Comparison of ENCODE assay signal across 17 cellular contexts in the genomic region with DNA sequence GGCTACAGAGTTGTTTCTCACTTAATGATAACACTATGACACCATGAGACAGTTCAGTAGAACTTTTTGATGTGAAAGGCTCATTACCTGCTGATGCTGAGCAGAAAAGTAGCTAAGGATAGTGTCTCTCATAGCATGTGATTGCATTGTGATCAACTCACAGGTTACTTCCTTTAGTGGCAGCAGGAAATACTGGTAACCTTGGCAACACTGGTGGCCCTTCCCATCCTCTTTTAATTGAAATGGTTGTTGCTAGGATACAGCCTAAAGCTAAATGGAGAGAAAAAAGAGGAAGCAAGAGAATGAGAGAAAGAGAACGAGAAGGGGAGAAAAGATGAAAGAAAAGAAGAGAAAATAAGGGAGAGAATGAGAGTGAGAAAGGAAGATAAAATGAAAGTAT.
DNase-seq lines count a peak whose midpoint lies in the region; ATAC-seq, FAIRE-seq and TF ChIP-seq lines count a peak whose summit lies in the region.
"Had no signal": no experiment of that assay in that cellular context is flagged by ENCODE, and none has a peak within 500 bp of the region (broad histone marks: within the 10 kb centered on the region; RNA-seq: fewer than 3 reads in every experiment).

No MANE protein-coding gene starts in this region.

- POLR2A ChIA-PET in WTC11 (lab: Charles Lee) = no interaction called here

- no peak for TF ChIP-seq CTCF in WTC11 (IDR thresholded peaks at IDR 0.05)
- no peak for TF ChIP-seq CTCF in ascending aorta (IDR thresholded peaks at IDR 0.05)

- no peak overlapping the region for H3K27ac ChIP-seq in ascending aorta

- H3K4me3 Mint-ChIP-seq in WTC11 = no peak overlapping the region

- H3K27ac Mint-ChIP-seq in WTC11 = no peak overlapping the region
- H3K27ac Mint-ChIP-seq: activated T-helper 2 cell treated with anti-CD3 and anti-CD28 coated beads, Interferon-gamma antibody, Interleukin-2, Interleukin-4, amounts not matched to agents 10 μg/mL and 5 μg/mL and 100 μg/mL, durations not matched to agents 14 hours and 24 hours and 36 hours had no signal

- no peaks in the 10 kb centered on the region for H3K36me3 ChIP-seq in ascending aorta

- DNase-seq in SKM-1 treated with dmso at 0.1 percent for 144 hours (lab: John Stamatoyannopoulos, UW; ENCODE audit: unreplicated experiment) = peak; percentile 33
- no peak for DNase-seq in SKM-1 (lab: John Stamatoyannopoulos, UW; ENCODE audit: unreplicated experiment)
- DNase-seq in NCI-H146 treated with DMSO at 0.1 percent for 48 hours (lab: John Stamatoyannopoulos, UW; ENCODE audit: unreplicated experiment) = peak; percentile 36
- no peak for DNase-seq in WTC11 (ENCODE audit: low spot score)
- no peak for DNase-seq in urothelium cell line (ENCODE audit: low spot score)
- no peak for DNase-seq in ascending aorta (ENCODE audit: low spot score in 2 of 2)
- no peak for DNase-seq in erythroblast (lab: John Stamatoyannopoulos, UW)
- DNase-seq in activated CD4-positive, alpha-beta T cell treated with anti-CD3 and anti-CD28 coated beads for 4 hours = no peak
- DNase-seq: left colon; mucosa of descending colon; NCI-H510A treated with DMSO at 0.1 percent for 48 hours; RPMI8226; stimulated activated CD4-positive, alpha-beta T cell treated with anti-CD3 and anti-CD28 coated beads, Interleukin-2, amount 100 ng/mL, for 24 hours; SW 1271 had no signal

- peak; percentile 83 for ATAC-seq in WTC11
- ATAC-seq: left colon, mucosa of descending colon, sciatic nerve had no signal

- no peak for TF ChIP-seq POLR2A in erythroblast (IDR thresholded peaks at IDR 0.05; ENCODE audit: low read length)

- peaks cover 11% of the 10 kb centered on the region for H3K4me1 Mint-ChIP-seq in WTC11

- H3K9me3 Mint-ChIP-seq in WTC11 = no peaks in the 10 kb centered on the region
- H3K9me3 Mint-ChIP-seq: activated T-helper 2 cell treated with anti-CD3 and anti-CD28 coated beads, Interferon-gamma antibody, Interleukin-2, Interleukin-4, amounts not matched to agents 10 μg/mL and 5 μg/mL and 100 μg/mL, durations not matched to agents 14 hours and 24 hours and 36 hours had no signal

- CTCF ChIA-PET in WTC11 (lab: Charles Lee) = no interaction called here

- no peaks in the 10 kb centered on the region for H3K9me3 ChIP-seq in ascending aorta
- H3K9me3 ChIP-seq: mucosa of descending colon had no signal

- intact Hi-C loops in ascending aorta (cut with DNase I) = no loop called here

- no peaks in the 10 kb centered on the region for H3K36me3 Mint-ChIP-seq in WTC11

- H3K27me3 ChIP-seq in ascending aorta = no peaks in the 10 kb centered on the region

- no peaks in the 10 kb centered on the region for H3K27me3 Mint-ChIP-seq in WTC11 (ENCODE audit: low read depth)

- H3K4me3 ChIP-seq in ascending aorta = no peak overlapping the region
- H3K4me3 ChIP-seq: mucosa of descending colon had no signal

- H3K4me1 ChIP-seq in ascending aorta = no peaks in the 10 kb centered on the region

- FAIRE-seq in urothelium cell line (lab: Jason Lieb, UNC) = peak; percentile 23
- FAIRE-seq: H54 had no signal

TF ChIP-seq in WTC11, 78 proteins besides CTCF, POLR2A, EP300 and RAD21:
- TF ChIP-seq, protein P1, sequence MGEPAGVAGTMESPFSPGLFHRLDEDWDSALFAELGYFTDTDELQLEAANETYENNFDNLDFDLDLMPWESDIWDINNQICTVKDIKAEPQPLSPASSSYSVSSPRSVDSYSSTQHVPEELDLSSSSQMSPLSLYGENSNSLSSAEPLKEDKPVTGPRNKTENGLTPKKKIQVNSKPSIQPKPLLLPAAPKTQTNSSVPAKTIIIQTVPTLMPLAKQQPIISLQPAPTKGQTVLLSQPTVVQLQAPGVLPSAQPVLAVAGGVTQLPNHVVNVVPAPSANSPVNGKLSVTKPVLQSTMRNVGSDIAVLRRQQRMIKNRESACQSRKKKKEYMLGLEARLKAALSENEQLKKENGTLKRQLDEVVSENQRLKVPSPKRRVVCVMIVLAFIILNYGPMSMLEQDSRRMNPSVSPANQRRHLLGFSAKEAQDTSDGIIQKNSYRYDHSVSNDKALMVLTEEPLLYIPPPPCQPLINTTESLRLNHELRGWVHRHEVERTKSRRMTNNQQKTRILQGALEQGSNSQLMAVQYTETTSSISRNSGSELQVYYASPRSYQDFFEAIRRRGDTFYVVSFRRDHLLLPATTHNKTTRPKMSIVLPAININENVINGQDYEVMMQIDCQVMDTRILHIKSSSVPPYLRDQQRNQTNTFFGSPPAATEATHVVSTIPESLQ (CRISPR knock-in tag; IDR thresholded peaks at IDR 0.05) = no peak
- TF ChIP-seq RELA (CRISPR knock-in tag; IDR thresholded peaks at IDR 0.05; ENCODE audit: borderline replicate concordance) (no peak), ZNF121 (CRISPR knock-in tag; IDR thresholded peaks at IDR 0.05) (no peak), ESRRA (CRISPR knock-in tag; IDR thresholded peaks at IDR 0.05; ENCODE audit: borderline replicate concordance) (no peak), ATF1 (CRISPR knock-in tag; IDR thresholded peaks at IDR 0.05) (no peak), KAT7 (CRISPR knock-in tag; IDR thresholded peaks at IDR 0.05; ENCODE audit: borderline replicate concordance) (no peak), CREM (CRISPR knock-in tag; IDR thresholded peaks at IDR 0.05) (no peak), JAZF1 (CRISPR knock-in tag; IDR thresholded peaks at IDR 0.05) (no peak), TP53 (CRISPR knock-in tag; IDR thresholded peaks at IDR 0.05) (no peak)
- TF ChIP-seq, protein P2, sequence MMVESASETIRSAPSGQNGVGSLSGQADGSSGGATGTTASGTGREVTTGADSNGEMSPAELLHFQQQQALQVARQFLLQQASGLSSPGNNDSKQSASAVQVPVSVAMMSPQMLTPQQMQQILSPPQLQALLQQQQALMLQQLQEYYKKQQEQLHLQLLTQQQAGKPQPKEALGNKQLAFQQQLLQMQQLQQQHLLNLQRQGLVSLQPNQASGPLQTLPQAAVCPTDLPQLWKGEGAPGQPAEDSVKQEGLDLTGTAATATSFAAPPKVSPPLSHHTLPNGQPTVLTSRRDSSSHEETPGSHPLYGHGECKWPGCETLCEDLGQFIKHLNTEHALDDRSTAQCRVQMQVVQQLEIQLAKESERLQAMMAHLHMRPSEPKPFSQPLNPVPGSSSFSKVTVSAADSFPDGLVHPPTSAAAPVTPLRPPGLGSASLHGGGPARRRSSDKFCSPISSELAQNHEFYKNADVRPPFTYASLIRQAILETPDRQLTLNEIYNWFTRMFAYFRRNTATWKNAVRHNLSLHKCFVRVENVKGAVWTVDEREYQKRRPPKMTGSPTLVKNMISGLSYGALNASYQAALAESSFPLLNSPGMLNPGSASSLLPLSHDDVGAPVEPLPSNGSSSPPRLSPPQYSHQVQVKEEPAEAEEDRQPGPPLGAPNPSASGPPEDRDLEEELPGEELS (CRISPR knock-in tag; IDR thresholded peaks at IDR 0.05) = no peak
- TF ChIP-seq, protein P3, sequence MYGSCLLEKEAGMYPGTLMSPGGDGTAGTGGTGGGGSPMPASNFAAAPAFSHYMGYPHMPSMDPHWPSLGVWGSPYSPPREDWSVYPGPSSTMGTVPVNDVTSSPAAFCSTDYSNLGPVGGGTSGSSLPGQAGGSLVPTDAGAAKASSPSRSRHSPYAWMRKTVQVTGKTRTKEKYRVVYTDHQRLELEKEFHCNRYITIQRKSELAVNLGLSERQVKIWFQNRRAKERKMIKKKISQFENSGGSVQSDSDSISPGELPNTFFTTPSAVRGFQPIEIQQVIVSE (CRISPR knock-in tag; IDR thresholded peaks at IDR 0.05; ENCODE audit: borderline replicate concordance) = no peak

Comparison
In these comparisons a context has a peak if more than half of its experiments do, and no peak if none do; other contexts are left out.
1. DNase-seq: peak in SKM-1 treated with dmso at 0.1 percent for 144 hours (single experiment) and NCI-H146 treated with DMSO at 0.1 percent for 48 hours (single experiment); none in SKM-1 (single experiment), WTC11 (single experiment), urothelium cell line (single experiment), ascending aorta (0 of 2), erythroblast (0 of 2) and activated CD4-positive, alpha-beta T cell treated with anti-CD3 and anti-CD28 coated beads for 4 hours (0 of 2).